In the genomic region with DNA sequence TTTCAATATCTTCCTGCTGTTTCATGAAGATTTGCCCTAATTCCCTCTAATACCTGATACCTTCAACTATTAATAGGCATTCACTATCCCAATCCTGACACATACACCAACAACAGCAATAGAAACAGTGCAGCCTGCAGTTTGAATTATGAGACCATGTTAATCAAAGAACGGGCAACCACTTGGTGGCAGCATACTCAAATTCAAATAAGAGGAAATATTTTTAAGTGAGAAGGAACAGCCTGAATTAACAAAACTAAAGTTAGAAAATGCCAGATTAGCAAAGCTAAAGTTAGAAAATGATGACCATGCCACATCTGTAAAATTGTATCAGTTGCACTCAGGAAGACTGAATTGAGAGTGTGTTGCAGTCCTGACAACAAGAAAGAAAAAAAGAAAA, we compare ENCODE assay signal across 9 cellular contexts.
DNase-seq lines count a peak whose midpoint lies in the region; ATAC-seq, FAIRE-seq and TF ChIP-seq lines count a peak whose summit lies in the region.
"Had no signal": no experiment of that assay in that cellular context is flagged by ENCODE, and none has a peak within 500 bp of the region (broad histone marks: within the 10 kb centered on the region; RNA-seq: fewer than 3 reads in every experiment).

No MANE protein-coding gene starts in this region.

- no peak overlapping the region for H3K9ac ChIP-seq in endothelial cell of umbilical vein (replicated peaks; ENCODE audit: extremely low read depth, insufficient read depth, low read length)

- H3K4me1 ChIP-seq in cardiac muscle cell (ENCODE audit: low read depth) (no peaks in the 10 kb centered on the region), endothelial cell of umbilical vein (ENCODE audit: control insufficient read depth, extremely low read depth, insufficient read depth, low read length) (no peaks in the 10 kb centered on the region), testis (no peaks in the 10 kb centered on the region)
- H3K4me1 ChIP-seq: left lung had no signal

- no peaks in the 10 kb centered on the region for H3K36me3 ChIP-seq in cardiac muscle cell
- H3K36me3 ChIP-seq in endothelial cell of umbilical vein (ENCODE audit: control insufficient read depth in 2 of 2, extremely low read depth in 1 of 2, insufficient read depth in 2 of 2, low read length in 2 of 2), result no peaks in the 10 kb centered on the region
- H3K36me3 ChIP-seq in testis (ENCODE audit: low read depth, missing control alignments), result no peaks in the 10 kb centered on the region
- H3K36me3 ChIP-seq: left lung had no signal

- CTCF ChIA-PET in endothelial cell of umbilical vein (lab: Charles Lee), result interaction anchor here (0.8 to 1.7 kb wide), 2 partner anchors 41 to 143 kb away, joined by 3 to 15 read pairs; no protein-coding TSS in a partner anchor

- no peaks in the 10 kb centered on the region for H3K9me3 ChIP-seq in cardiac muscle cell (ENCODE audit: low read depth)
- H3K9me3 ChIP-seq in endothelial cell of umbilical vein (replicated peaks; ENCODE audit: control insufficient read depth, insufficient read depth, low read length), result no peaks in the 10 kb centered on the region
- H3K9me3 ChIP-seq in testis, result no peaks in the 10 kb centered on the region
- H3K9me3 ChIP-seq: left lung had no signal

- TF ChIP-seq POLR2A in endothelial cell of umbilical vein (IDR thresholded peaks at IDR 0.05; ENCODE audit: low read depth, low read length), result no peak
- TF ChIP-seq POLR2A in testis (IDR thresholded peaks at IDR 0.05), result no peak

- dilution Hi-C loops in endothelial cell of umbilical vein (cut with MboI; ENCODE audit: extremely low pct_ligation_motif_present, low sequenced_read_pairs), result no loop called here

- H4K20me1 ChIP-seq in endothelial cell of umbilical vein (replicated peaks; ENCODE audit: control insufficient read depth, extremely low read depth, insufficient read depth, low read length), result no peaks in the 10 kb centered on the region

- H3K27me3 ChIP-seq in cardiac muscle cell (no peaks in the 10 kb centered on the region), endothelial cell of umbilical vein (ENCODE audit: control insufficient read depth in 2 of 2, insufficient read depth in 2 of 2, low read length in 2 of 2) (no peaks in the 10 kb centered on the region), testis (no peaks in the 10 kb centered on the region)
- H3K27me3 ChIP-seq: left lung had no signal

- no peak overlapping the region for H3K4me2 ChIP-seq in endothelial cell of umbilical vein (ENCODE audit: insufficient read depth, low read length)

- ATAC-seq in Right ventricle myocardium superior (ENCODE audit: poor library complexity), result no peak
- ATAC-seq in GM18511 (IDR thresholded peaks at IDR 0.05; ENCODE audit: unreplicated experiment), result no peak
- no peak for ATAC-seq in HG03442 (IDR thresholded peaks at IDR 0.05; ENCODE audit: unreplicated experiment)
- ATAC-seq: left lung had no signal

- H3K79me2 ChIP-seq in endothelial cell of umbilical vein (ENCODE audit: control insufficient read depth, insufficient read depth, low read length), result no peaks in the 10 kb centered on the region

- WGBS in testis, 2 donors, result 44 to 63% methylated on average over 1 of the region's 1 CpG

- FAIRE-seq in endothelial cell of umbilical vein (lab: Jason Lieb, UNC), result peak; percentile 63
- no peak for FAIRE-seq in urothelium cell line (lab: Jason Lieb, UNC)

- no peak overlapping the region for H3K4me3 ChIP-seq in cardiac muscle cell
- H3K4me3 ChIP-seq in endothelial cell of umbilical vein (replicated peaks in 1 of 3; ENCODE audit: insufficient read depth in 1 of 3, low read depth in 1 of 3, low read length in 3 of 3), result no peak overlapping the region
- no peak overlapping the region for H3K4me3 ChIP-seq in testis
- H3K4me3 ChIP-seq: left lung had no signal

- POLR2A ChIA-PET in endothelial cell of umbilical vein (lab: Charles Lee), result no interaction called here

- no peak overlapping the region for H2AFZ ChIP-seq in endothelial cell of umbilical vein (ENCODE audit: low read depth, low read length)

- peak; percentile 0 to 32 for DNase-seq in cardiac muscle cell (ENCODE audit: low read depth in 1 of 2, low spot score in 1 of 2)
- no peak for DNase-seq in Right ventricle myocardium superior
- DNase-seq in NCI-H748 (lab: John Stamatoyannopoulos, UW; ENCODE audit: unreplicated experiment), result peak; percentile 32
- peak; percentile 6 for DNase-seq in endothelial cell of umbilical vein (ENCODE audit: low read depth, low spot score)
- peak; percentile 23 for DNase-seq in testis
- no peak for DNase-seq in urothelium cell line (ENCODE audit: low spot score)
- DNase-seq: left lung had no signal

- BruUV-seq in endothelial cell of umbilical vein (replicated peaks; lab: Mats Ljungman, UMichigan), result no TSS peak

- H3K27ac ChIP-seq in cardiac muscle cell (no peak overlapping the region), endothelial cell of umbilical vein (ENCODE audit: insufficient read depth, low read depth, low read length) (no peak overlapping the region), testis (no peak overlapping the region)
- H3K27ac ChIP-seq: left lung had no signal

- peak; percentile 28 for TF ChIP-seq CTCF in cardiac muscle cell (IDR thresholded peaks at IDR 0.05; ENCODE audit: low read depth, low read length)
- TF ChIP-seq CTCF in endothelial cell of umbilical vein (IDR thresholded peaks at IDR 0.05; ENCODE audit: extremely low read depth in 1 of 2, insufficient read depth in 1 of 2, low read depth in 1 of 2, low read length in 2 of 2), result no peak
- TF ChIP-seq CTCF in testis (IDR thresholded peaks at IDR 0.05), result no peak

- intact Hi-C loops in Right ventricle myocardium superior (cut with DNase I) (no loop called here), endothelial cell of umbilical vein (cut with micrococcal nuclease) (loop anchor here (1.0 kb wide), 2 partner anchors 42 to 144 kb away; no protein-coding TSS in a partner anchor), testis (cut with DNase I; ENCODE audit: low total_unique reads) (no loop called here)

- no peaks in the 10 kb centered on the region for H3K9me1 ChIP-seq in endothelial cell of umbilical vein (replicated peaks; ENCODE audit: control insufficient read depth, extremely low read depth, insufficient read depth, low read length)

TF ChIP-seq in endothelial cell of umbilical vein, 7 proteins besides CTCF, POLR2A, EP300 and RAD21:
- TF ChIP-seq FOS (IDR thresholded peaks at IDR 0.05; ENCODE audit: borderline replicate concordance, insufficient read depth, low read length), result no peak
- no peak for TF ChIP-seq POLR2AphosphoS5 (IDR thresholded peaks at IDR 0.05; ENCODE audit: insufficient read depth, low read depth, low read length)
- no peak for TF ChIP-seq EZH2 (IDR thresholded peaks at IDR 0.05; ENCODE audit: borderline replicate concordance, low read depth, low read length, severe bottlenecking)
TF ChIP-seq in endothelial cell of umbilical vein: peak in this region for 0.

Comparison
In these comparisons a context has a peak if more than half of its experiments do, and no peak if none do; other contexts are left out.
1. DNase-seq: peak in cardiac muscle cell (2 of 2), NCI-H748 (single experiment), endothelial cell of umbilical vein (single experiment) and testis (single experiment); none in Right ventricle myocardium superior (single experiment) and urothelium cell line (single experiment).